Comparison of ENCODE assay signal across 2 cellular contexts in the genomic region with DNA sequence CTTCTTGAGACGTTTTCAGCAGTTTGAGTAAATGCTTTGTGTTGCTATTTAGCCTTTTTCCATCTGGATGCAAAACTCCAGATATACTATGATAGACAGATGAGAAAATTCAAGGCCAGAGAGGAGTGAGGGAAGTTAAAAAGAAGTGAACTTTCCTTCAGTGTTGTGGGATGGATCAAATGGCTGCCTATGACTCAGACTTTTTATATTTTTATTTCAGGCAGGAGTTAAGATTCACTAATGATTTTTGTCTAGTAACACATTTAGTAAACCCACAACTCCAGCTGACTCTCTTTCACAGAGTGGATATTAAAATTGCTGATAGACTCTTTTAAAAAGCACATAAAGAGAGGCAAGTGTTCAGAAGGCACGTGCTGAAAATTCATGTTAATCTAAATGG.
TF ChIP-seq lines count a peak whose summit lies in the region.

No MANE protein-coding gene starts in this region.

TF ChIP-seq in SK-N-SH treated with all-trans-retinoic acid at 6 μM for 48 hours, 23 proteins besides CTCF, POLR2A, EP300 and RAD21 (continued from another document):
- TF ChIP-seq, protein P1, sequence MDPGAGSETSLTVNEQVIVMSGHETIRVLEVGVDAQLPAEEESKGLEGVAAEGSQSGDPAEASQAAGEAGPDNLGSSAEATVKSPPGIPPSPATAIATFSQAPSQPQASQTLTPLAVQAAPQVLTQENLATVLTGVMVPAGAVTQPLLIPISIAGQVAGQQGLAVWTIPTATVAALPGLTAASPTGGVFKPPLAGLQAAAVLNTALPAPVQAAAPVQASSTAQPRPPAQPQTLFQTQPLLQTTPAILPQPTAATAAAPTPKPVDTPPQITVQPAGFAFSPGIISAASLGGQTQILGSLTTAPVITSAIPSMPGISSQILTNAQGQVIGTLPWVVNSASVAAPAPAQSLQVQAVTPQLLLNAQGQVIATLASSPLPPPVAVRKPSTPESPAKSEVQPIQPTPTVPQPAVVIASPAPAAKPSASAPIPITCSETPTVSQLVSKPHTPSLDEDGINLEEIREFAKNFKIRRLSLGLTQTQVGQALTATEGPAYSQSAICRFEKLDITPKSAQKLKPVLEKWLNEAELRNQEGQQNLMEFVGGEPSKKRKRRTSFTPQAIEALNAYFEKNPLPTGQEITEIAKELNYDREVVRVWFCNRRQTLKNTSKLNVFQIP (CRISPR knock-in tag; IDR thresholded peaks at IDR 0.05; ENCODE audit: borderline replicate concordance, low read depth): no peak
- TF ChIP-seq PPARA (CRISPR knock-in tag; IDR thresholded peaks at IDR 0.05; ENCODE audit: borderline replicate concordance) (no peak), ESRRG (CRISPR knock-in tag; IDR thresholded peaks at IDR 0.05) (no peak), CSDC2 (CRISPR knock-in tag; IDR thresholded peaks at IDR 0.05) (no peak), BACH2 (CRISPR knock-in tag; IDR thresholded peaks at IDR 0.05; ENCODE audit: borderline replicate concordance) (no peak), ZFP3 (CRISPR knock-in tag; IDR thresholded peaks at IDR 0.05) (no peak), ZNF70 (CRISPR knock-in tag; IDR thresholded peaks at IDR 0.05) (no peak)
- TF ChIP-seq, protein P2, sequence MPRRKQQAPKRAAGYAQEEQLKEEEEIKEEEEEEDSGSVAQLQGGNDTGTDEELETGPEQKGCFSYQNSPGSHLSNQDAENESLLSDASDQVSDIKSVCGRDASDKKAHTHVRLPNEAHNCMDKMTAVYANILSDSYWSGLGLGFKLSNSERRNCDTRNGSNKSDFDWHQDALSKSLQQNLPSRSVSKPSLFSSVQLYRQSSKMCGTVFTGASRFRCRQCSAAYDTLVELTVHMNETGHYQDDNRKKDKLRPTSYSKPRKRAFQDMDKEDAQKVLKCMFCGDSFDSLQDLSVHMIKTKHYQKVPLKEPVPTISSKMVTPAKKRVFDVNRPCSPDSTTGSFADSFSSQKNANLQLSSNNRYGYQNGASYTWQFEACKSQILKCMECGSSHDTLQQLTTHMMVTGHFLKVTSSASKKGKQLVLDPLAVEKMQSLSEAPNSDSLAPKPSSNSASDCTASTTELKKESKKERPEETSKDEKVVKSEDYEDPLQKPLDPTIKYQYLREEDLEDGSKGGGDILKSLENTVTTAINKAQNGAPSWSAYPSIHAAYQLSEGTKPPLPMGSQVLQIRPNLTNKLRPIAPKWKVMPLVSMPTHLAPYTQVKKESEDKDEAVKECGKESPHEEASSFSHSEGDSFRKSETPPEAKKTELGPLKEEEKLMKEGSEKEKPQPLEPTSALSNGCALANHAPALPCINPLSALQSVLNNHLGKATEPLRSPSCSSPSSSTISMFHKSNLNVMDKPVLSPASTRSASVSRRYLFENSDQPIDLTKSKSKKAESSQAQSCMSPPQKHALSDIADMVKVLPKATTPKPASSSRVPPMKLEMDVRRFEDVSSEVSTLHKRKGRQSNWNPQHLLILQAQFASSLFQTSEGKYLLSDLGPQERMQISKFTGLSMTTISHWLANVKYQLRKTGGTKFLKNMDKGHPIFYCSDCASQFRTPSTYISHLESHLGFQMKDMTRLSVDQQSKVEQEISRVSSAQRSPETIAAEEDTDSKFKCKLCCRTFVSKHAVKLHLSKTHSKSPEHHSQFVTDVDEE (CRISPR knock-in tag; IDR thresholded peaks at IDR 0.05): no peak
- TF ChIP-seq, protein P3, sequence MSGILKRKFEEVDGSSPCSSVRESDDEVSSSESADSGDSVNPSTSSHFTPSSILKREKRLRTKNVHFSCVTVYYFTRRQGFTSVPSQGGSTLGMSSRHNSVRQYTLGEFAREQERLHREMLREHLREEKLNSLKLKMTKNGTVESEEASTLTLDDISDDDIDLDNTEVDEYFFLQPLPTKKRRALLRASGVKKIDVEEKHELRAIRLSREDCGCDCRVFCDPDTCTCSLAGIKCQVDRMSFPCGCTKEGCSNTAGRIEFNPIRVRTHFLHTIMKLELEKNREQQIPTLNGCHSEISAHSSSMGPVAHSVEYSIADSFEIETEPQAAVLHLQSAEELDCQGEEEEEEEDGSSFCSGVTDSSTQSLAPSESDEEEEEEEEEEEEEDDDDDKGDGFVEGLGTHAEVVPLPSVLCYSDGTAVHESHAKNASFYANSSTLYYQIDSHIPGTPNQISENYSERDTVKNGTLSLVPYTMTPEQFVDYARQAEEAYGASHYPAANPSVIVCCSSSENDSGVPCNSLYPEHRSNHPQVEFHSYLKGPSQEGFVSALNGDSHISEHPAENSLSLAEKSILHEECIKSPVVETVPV (CRISPR knock-in tag; IDR thresholded peaks at IDR 0.05): no peak

TF ChIP-seq in SK-N-SH, 30 proteins besides CTCF, POLR2A, EP300 and RAD21 (continued from another document):
- TF ChIP-seq, protein P4, sequence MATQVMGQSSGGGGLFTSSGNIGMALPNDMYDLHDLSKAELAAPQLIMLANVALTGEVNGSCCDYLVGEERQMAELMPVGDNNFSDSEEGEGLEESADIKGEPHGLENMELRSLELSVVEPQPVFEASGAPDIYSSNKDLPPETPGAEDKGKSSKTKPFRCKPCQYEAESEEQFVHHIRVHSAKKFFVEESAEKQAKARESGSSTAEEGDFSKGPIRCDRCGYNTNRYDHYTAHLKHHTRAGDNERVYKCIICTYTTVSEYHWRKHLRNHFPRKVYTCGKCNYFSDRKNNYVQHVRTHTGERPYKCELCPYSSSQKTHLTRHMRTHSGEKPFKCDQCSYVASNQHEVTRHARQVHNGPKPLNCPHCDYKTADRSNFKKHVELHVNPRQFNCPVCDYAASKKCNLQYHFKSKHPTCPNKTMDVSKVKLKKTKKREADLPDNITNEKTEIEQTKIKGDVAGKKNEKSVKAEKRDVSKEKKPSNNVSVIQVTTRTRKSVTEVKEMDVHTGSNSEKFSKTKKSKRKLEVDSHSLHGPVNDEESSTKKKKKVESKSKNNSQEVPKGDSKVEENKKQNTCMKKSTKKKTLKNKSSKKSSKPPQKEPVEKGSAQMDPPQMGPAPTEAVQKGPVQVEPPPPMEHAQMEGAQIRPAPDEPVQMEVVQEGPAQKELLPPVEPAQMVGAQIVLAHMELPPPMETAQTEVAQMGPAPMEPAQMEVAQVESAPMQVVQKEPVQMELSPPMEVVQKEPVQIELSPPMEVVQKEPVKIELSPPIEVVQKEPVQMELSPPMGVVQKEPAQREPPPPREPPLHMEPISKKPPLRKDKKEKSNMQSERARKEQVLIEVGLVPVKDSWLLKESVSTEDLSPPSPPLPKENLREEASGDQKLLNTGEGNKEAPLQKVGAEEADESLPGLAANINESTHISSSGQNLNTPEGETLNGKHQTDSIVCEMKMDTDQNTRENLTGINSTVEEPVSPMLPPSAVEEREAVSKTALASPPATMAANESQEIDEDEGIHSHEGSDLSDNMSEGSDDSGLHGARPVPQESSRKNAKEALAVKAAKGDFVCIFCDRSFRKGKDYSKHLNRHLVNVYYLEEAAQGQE (IDR thresholded peaks at IDR 0.05; ENCODE audit: low read depth, low read length): no peak
- TF ChIP-seq EZH2phosphoT487 (IDR thresholded peaks at IDR 0.05; ENCODE audit: borderline replicate concordance, low read depth) (no peak), SMC3 (IDR thresholded peaks at IDR 0.05; ENCODE audit: low read depth, low read length) (no peak), CHD2 (IDR thresholded peaks at IDR 0.05; ENCODE audit: low read length, partially characterized antibody) (no peak), NFIC (IDR thresholded peaks at IDR 0.05; ENCODE audit: borderline replicate concordance) (no peak)
